In genomic region chr9:129932303-129933151, GRCh38 we compare ENCODE assay signal across 9 cellular contexts.
DNase-seq lines count a peak whose midpoint lies in the region; ATAC-seq and TF ChIP-seq lines count a peak whose summit lies in the region.
"Had no signal": no experiment of that assay in that cellular context is flagged by ENCODE, and none has a peak within 500 bp of the region (broad histone marks: within the 10 kb centered on the region; RNA-seq: fewer than 3 reads in every experiment).

No MANE protein-coding gene starts in this region.

- H3K36me3 Mint-ChIP-seq in memory B cell: peaks cover 8% of the 10 kb centered on the region

- 44 to 56% (median 49%) methylated on average over 8 of the region's 8 CpGs for WGBS in heart left ventricle, 4 donors

- ATAC-seq in heart left ventricle (peak in 2 of 4 donors; percentile 37 to 47), memory B cell (ENCODE audit: low read depth) (peak; percentile 35)

- peak overlapping the region in 3 of 12 donors; percentile 6 to 7 (median 7) for H3K4me3 ChIP-seq in heart left ventricle
- no peak overlapping the region for H3K4me3 ChIP-seq in ascending aorta
- peak overlapping the region in 1 of 2 donors; percentile 0 for H3K4me3 ChIP-seq in uterus
- H3K4me3 ChIP-seq in OCI-LY7 (ENCODE audit: low read depth, low read length, poor library complexity, severe bottlenecking): no peak overlapping the region
- no peak overlapping the region for H3K4me3 ChIP-seq in brain microvascular endothelial cell (ENCODE audit: low read depth, low read length)

- H3K36me3 ChIP-seq in heart left ventricle (peaks cover 0 to 22% (median 19%) of the 10 kb centered on the region in 9 donors), ascending aorta (peaks cover 6 to 16% of the 10 kb centered on the region in 2 donors), uterus (no peaks in the 10 kb centered on the region), OCI-LY7 (ENCODE audit: insufficient read depth, low read length) (peaks cover 58% of the 10 kb centered on the region), brain microvascular endothelial cell (replicated peaks) (no peaks in the 10 kb centered on the region)

- H3K27ac Mint-ChIP-seq in memory B cell: peak overlapping the region; percentile 88

- BruUV-seq in OCI-LY7 (replicated peaks; lab: Mats Ljungman, UMichigan): no TSS peak

- DNase-seq in heart left ventricle (no peak), cardiac septum (ENCODE audit: low spot score) (no peak), ascending aorta (ENCODE audit: low spot score in 2 of 2) (no peak), memory B cell (ENCODE audit: low spot score in 2 of 2) (no peak), uterus (no peak), OCI-LY7 (ENCODE audit: low spot score) (no peak), brain microvascular endothelial cell (no peak), SW 1271 (lab: John Stamatoyannopoulos, UW) (no peak)
- DNase-seq: NCI-H748 treated with DMSO at 0.1 percent for 48 hours had no signal

- CTCF ChIA-PET in OCI-LY7 (lab: Charles Lee; ENCODE audit: unreplicated experiment): no interaction called here

- H3K4me1 ChIP-seq in heart left ventricle (peaks cover 0 to 61% (median 35%) of the 10 kb centered on the region in 12 donors), ascending aorta (peaks cover 14 to 42% of the 10 kb centered on the region in 2 donors), uterus (peaks cover 0 to 6% of the 10 kb centered on the region in 2 donors), OCI-LY7 (ENCODE audit: insufficient read depth, low read length, poor library complexity, severe bottlenecking) (peaks cover 16% of the 10 kb centered on the region)

- POLR2A ChIA-PET in OCI-LY7 (lab: Charles Lee): interaction anchor here (0.5 to 2.0 kb wide), 5 partner anchors 8 to 106 kb away, joined by 3 to 5 read pairs (median 4); no protein-coding TSS in a partner anchor

- peak overlapping the region; percentile 5 to 88 (median 62) for H3K27ac ChIP-seq in heart left ventricle
- peak overlapping the region; percentile 70 for H3K27ac ChIP-seq in ascending aorta
- peak overlapping the region; percentile 74 to 90 for H3K27ac ChIP-seq in uterus
- H3K27ac ChIP-seq in OCI-LY7 (ENCODE audit: low read depth, low read length, poor library complexity, severe bottlenecking): no peak overlapping the region
- H3K27ac ChIP-seq in brain microvascular endothelial cell: no peak overlapping the region

- no peaks in the 10 kb centered on the region for H3K27me3 Mint-ChIP-seq in memory B cell

- H3K79me2 ChIP-seq in OCI-LY7 (ENCODE audit: insufficient read depth, low read depth, low read length): no peaks in the 10 kb centered on the region; the same call in 1 of the 2 replicates

- H3K9me3 ChIP-seq in heart left ventricle (no peaks in the 10 kb centered on the region), ascending aorta (no peaks in the 10 kb centered on the region), uterus (no peaks in the 10 kb centered on the region), OCI-LY7 (ENCODE audit: low read length) (no peaks in the 10 kb centered on the region)

- no peaks in the 10 kb centered on the region for H4K20me1 ChIP-seq in OCI-LY7 (ENCODE audit: insufficient read depth, low read length)

- H3K9me3 Mint-ChIP-seq in memory B cell: no peaks in the 10 kb centered on the region

- peaks cover 20% of the 10 kb centered on the region for H3K4me1 Mint-ChIP-seq in memory B cell

- TF ChIP-seq POLR2A in heart left ventricle (IDR thresholded peaks at IDR 0.05) (no peak), uterus (IDR thresholded peaks at IDR 0.05) (no peak)

- TF ChIP-seq CTCF in heart left ventricle (IDR thresholded peaks at IDR 0.05) (no peak), ascending aorta (IDR thresholded peaks at IDR 0.05) (no peak), uterus (IDR thresholded peaks at IDR 0.05) (no peak), OCI-LY7 (conservative IDR thresholded peaks at IDR 0.05; ENCODE audit: low read length) (no peak), brain microvascular endothelial cell (IDR thresholded peaks at IDR 0.05; ENCODE audit: low read depth, low read length, missing control alignments) (no peak)

- H2AFZ ChIP-seq in OCI-LY7 (ENCODE audit: low read length): no peak overlapping the region

- H3K4me3 Mint-ChIP-seq in memory B cell: peak overlapping the region; percentile 57

- intact Hi-C loops in heart left ventricle (cut with DNase I) (loop anchor here in 2 of 10 donors (5.0 to 10.0 kb wide), 2 partner anchors 110 to 122 kb away; partner anchors contain the start of genes FNBP1 (in 1 of the 2) and GPR107 (in 1 of the 2)), cardiac septum (cut with DNase I) (no loop called here), ascending aorta (cut with DNase I) (no loop called here), uterus (cut with DNase I; ENCODE audit: low total_unique reads) (no loop called here), OCI-LY7 (cut with micrococcal nuclease; ENCODE audit: unreplicated experiment) (no loop called here)

- H3K27me3 ChIP-seq in heart left ventricle (no peaks in the 10 kb centered on the region), ascending aorta (no peaks in the 10 kb centered on the region), uterus (no peaks in the 10 kb centered on the region), brain microvascular endothelial cell (replicated peaks) (no peaks in the 10 kb centered on the region)

- no peaks in the 10 kb centered on the region for H3K9me2 ChIP-seq in OCI-LY7 (ENCODE audit: insufficient read depth, low read length)

- no peak overlapping the region for H3K4me2 ChIP-seq in OCI-LY7 (ENCODE audit: low read length)

- in situ Hi-C loops in brain microvascular endothelial cell (cut with HindIII; ENCODE audit: low pct_ligation_motif_present, low sequenced_read_pairs): no loop called here

Comparison
In these comparisons a context has a peak if more than half of its experiments do, and no peak if none do; other contexts are left out.
1. H3K27ac ChIP-seq: peak in heart left ventricle (12 of 12), ascending aorta (2 of 2) and uterus (2 of 2); none in OCI-LY7 (single experiment) and brain microvascular endothelial cell (single experiment).